ENCODE assay signal across 8 cellular contexts in genomic region chr5:55993628-55994501, GRCh38. TPM values are rescaled to one million over a fixed set of nuclear protein-coding genes. Genes with fewer than 3 reads are reported as not detected.
DNase-seq lines count a peak whose midpoint lies in the region; ATAC-seq and TF ChIP-seq lines count a peak whose summit lies in the region.

No MANE protein-coding gene starts in this region.

- DNase-seq in NCI-H748 (lab: John Stamatoyannopoulos, UW; ENCODE audit: unreplicated experiment) = peak; percentile 61
- no peak for DNase-seq in NCI-H748 treated with DMSO at 0.1 percent for 48 hours (lab: John Stamatoyannopoulos, UW)
- no peak for DNase-seq in activated B cell treated with CpG ODN at 0.5 μM for 24 hours
- peak; percentile 16 for DNase-seq in germinal center (ENCODE audit: low spot score)
- DNase-seq in skeletal muscle cell (ENCODE audit: low read depth) = no peak
- DNase-seq in activated CD4-positive, alpha-beta T cell treated with anti-CD3 and anti-CD28 coated beads for 1 hour = no peak

- H3K4me3 Mint-ChIP-seq in activated B cell treated with CpG ODN at 0.5 μM for 24 hours = peak overlapping the region; percentile 96

- peaks cover 38% of the 10 kb centered on the region for H3K4me1 Mint-ChIP-seq in activated B cell treated with CpG ODN at 0.5 μM for 24 hours

- no peaks in the 10 kb centered on the region for H3K9me3 Mint-ChIP-seq in activated B cell treated with CpG ODN at 0.5 μM for 24 hours

- peaks cover 5% of the 10 kb centered on the region for H3K27me3 Mint-ChIP-seq in activated B cell treated with CpG ODN at 0.5 μM for 24 hours

- no peak for ATAC-seq in activated B cell treated with CpG ODN at 0.5 μM for 24 hours (ENCODE audit: low read depth)
- ATAC-seq in GM21786 (IDR thresholded peaks at IDR 0.05; ENCODE audit: unreplicated experiment) = no peak
- ATAC-seq in HG02981 (IDR thresholded peaks at IDR 0.05; ENCODE audit: unreplicated experiment) = no peak

- H3K36me3 Mint-ChIP-seq in activated B cell treated with CpG ODN at 0.5 μM for 24 hours (ENCODE audit: low read depth) = peaks cover 10% of the 10 kb centered on the region

- intact Hi-C loops in activated B cell treated with CpG ODN at 0.5 μM for 24 hours (cut with micrococcal nuclease) = loop anchor here (2.0 to 5.0 kb wide), 4 partner anchors 33 to 821 kb away; partner anchors contain the start of genes CDC20B and SLC38A9

- CTCF ChIA-PET in activated B cell treated with CpG ODN at 0.5 μM for 24 hours (lab: Charles Lee) = interaction anchor here (1.0 kb wide), 1 partner anchor 275 kb away, joined by 3 read pairs; no protein-coding TSS in a partner anchor

- H3K27ac Mint-ChIP-seq in activated B cell treated with CpG ODN at 0.5 μM for 24 hours = peak overlapping the region; percentile 95

- POLR2A ChIA-PET in activated B cell treated with CpG ODN at 0.5 μM for 24 hours (lab: Charles Lee) = interaction anchor here (0.6 to 2.1 kb wide), 5 partner anchors 11 to 1180 kb away, joined by 3 to 7 read pairs (median 4); partner anchors contain the start of gene GPBP1

- peak overlapping the region; percentile 85 for H3K4me3 ChIP-seq in skeletal muscle cell (ENCODE audit: low read depth, low read length)

- TF ChIP-seq CTCF in activated B cell treated with CpG ODN at 0.5 μM for 24 hours (IDR thresholded peaks at IDR 0.05) = no peak

RNA-seq across cellular contexts. Expression of gene IL6ST, which starts 0.9 kb away (rescaled TPM):
- 39.8 and 48.3 TPM in 2 replicates for total RNA-seq in activated B cell treated with CpG ODN at 0.5 μM for 24 hours

Comparison
In these comparisons a context has a peak if more than half of its experiments do, and no peak if none do; other contexts are left out.
1. DNase-seq: peak in NCI-H748 (single experiment) and germinal center (single experiment); none in NCI-H748 treated with DMSO at 0.1 percent for 48 hours (single experiment), activated B cell treated with CpG ODN at 0.5 μM for 24 hours (single experiment), skeletal muscle cell (single experiment) and activated CD4-positive, alpha-beta T cell treated with anti-CD3 and anti-CD28 coated beads for 1 hour (single experiment).